In genomic region chr6:75307364-75308004, GRCh38 we compare ENCODE assay signal across 27 cellular contexts.
"Had no signal": no experiment of that assay in that cellular context is flagged by ENCODE, and none has a peak within 500 bp of the region (broad histone marks: within the 10 kb centered on the region; RNA-seq: fewer than 3 reads in every experiment).

No MANE protein-coding gene starts in this region.

- H3K9me3 ChIP-seq: ascending aorta, breast epithelium, colonic mucosa, esophagus squamous epithelium had no signal

- H3K4me3 ChIP-seq: ascending aorta, breast epithelium, cardiac muscle cell, colonic mucosa, esophagus squamous epithelium had no signal

- DNase-seq: activated CD4-positive, alpha-beta memory T cell treated with anti-CD3 and anti-CD28 coated beads for 36 hours; activated CD4-positive, alpha-beta T cell treated with anti-CD3 and anti-CD28 coated beads for 36 hours; activated CD4-positive, alpha-beta T cell treated with anti-CD3 and anti-CD28 coated beads, Interleukin-2, amount 10 ng/mL, durations not matched to agents 24 days and 14 days; activated CD4-positive, CD25-positive, alpha-beta regulatory T cell; activated CD4-positive, CD25-positive, alpha-beta regulatory T cell treated with anti-CD3 and anti-CD28 coated beads, Interleukin-2, amount 50 U/mL, for 72 hours; activated CD8-positive, alpha-beta memory T cell treated with anti-CD3 and anti-CD28 coated beads, Interleukin-2, amount 10 ng/mL, durations not matched to agents 7 days and 5 days; activated CD8-positive, alpha-beta memory T cell treated with anti-CD3 and anti-CD28 coated beads, Interleukin-2, amount 50 U/mL, for 4 hours; activated CD8-positive, alpha-beta T cell treated with anti-CD3 and anti-CD28 coated beads, Interleukin-2, amount 10 ng/mL, durations not matched to agents 7 days and 5 days; activated effector memory CD4-positive, alpha-beta T cell treated with anti-CD3 and anti-CD28 coated beads, Interleukin-2, amount 50 U/mL, for 16 hours; activated naive CD4-positive, alpha-beta T cell treated with anti-CD3 and anti-CD28 coated beads for 36 hours; activated naive CD8-positive, alpha-beta T cell treated with anti-CD3 and anti-CD28 coated beads, Interleukin-2, amount 10 ng/mL, durations not matched to agents 7 days and 5 days; activated T-cell treated with anti-CD3 and anti-CD28 coated beads, Interleukin-2, amount 50 U/mL, for 1 hour; activated T-cell treated with anti-CD3 and anti-CD28 coated beads, Interleukin-2, amount 50 U/mL, for 48 hours; central memory CD4-positive, alpha-beta T cell; cerebellar nuclear complex; colonic mucosa; effector CD8-positive, alpha-beta T cell; esophagus squamous epithelium; head of caudate nucleus; hypothalamus had no signal

- H3K27me3 ChIP-seq: ascending aorta, breast epithelium, cardiac muscle cell, colonic mucosa, esophagus squamous epithelium had no signal

- ATAC-seq: activated CD4-positive, alpha-beta T cell treated with anti-CD3 and anti-CD28 coated beads for 36 hours; activated CD8-positive, alpha-beta memory T cell treated with anti-CD3 and anti-CD28 coated beads, Interleukin-2, amount 10 ng/mL, durations not matched to agents 7 days and 5 days; activated CD8-positive, alpha-beta T cell treated with anti-CD3 and anti-CD28 coated beads, Interleukin-2, amount 10 ng/mL, durations not matched to agents 7 days and 5 days had no signal

- H3K36me3 ChIP-seq: ascending aorta, breast epithelium, colonic mucosa, esophagus squamous epithelium had no signal

- H3K4me1 ChIP-seq: ascending aorta, breast epithelium, colonic mucosa had no signal

- H3K27ac ChIP-seq: ascending aorta, breast epithelium, colonic mucosa, epithelial cell of prostate, esophagus squamous epithelium had no signal

- FAIRE-seq: endometrium, endothelial cell of umbilical vein, frontal cortex had no signal
